ENCODE assay signal across 12 cellular contexts in the genomic region with DNA sequence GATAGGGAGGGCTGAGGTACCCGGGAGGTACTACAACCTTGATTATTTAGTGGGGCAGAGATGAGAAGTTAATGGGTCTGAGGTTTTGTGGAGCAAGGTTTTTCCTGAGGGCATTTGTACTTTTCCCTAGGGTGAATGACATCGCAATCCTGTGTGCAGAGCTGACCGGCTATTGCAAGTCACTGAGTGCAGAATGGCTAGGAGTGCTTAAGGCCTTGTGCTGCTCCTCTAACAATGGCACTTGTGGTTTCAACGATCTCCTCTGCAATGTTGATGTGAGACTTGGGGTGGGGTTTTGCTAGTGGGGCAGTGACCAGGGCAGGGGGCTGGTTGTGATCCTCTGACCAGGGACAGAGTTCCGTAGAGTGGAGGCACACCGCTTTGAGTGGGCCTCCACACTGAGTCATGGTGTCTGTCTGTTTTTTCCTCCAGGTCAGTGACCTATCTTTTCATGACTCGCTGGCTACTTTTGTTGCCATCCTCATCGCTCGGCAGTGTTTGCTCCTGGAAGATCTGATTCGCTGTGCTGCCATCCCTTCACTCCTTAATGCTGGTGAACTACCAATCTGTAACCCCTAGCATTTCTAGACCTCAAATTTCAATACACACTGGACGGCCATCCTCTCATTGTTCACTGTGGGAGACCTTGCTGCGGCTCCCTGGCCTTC. TPM values are rescaled to one million over a fixed set of nuclear protein-coding genes. Genes with fewer than 3 reads are reported as not detected.
DNase-seq lines count a peak whose midpoint lies in the region; ATAC-seq, FAIRE-seq and TF ChIP-seq lines count a peak whose summit lies in the region.
"Had no signal": no experiment of that assay in that cellular context is flagged by ENCODE, and none has a peak within 500 bp of the region (broad histone marks: within the 10 kb centered on the region; RNA-seq: fewer than 3 reads in every experiment).

No MANE protein-coding gene starts in this region.

- no peak for ATAC-seq in CD4-positive, alpha-beta T cell (ENCODE audit: poor library complexity)
- no peak for ATAC-seq in activated naive CD8-positive, alpha-beta T cell treated with anti-CD3 and anti-CD28 coated beads, Interleukin-2, amount 10 ng/mL, durations not matched to agents 7 days and 5 days (ENCODE audit: low read depth)

- no peak overlapping the region for H3K4me3 Mint-ChIP-seq in CD4-positive, alpha-beta T cell
- H3K4me3 Mint-ChIP-seq in activated naive CD8-positive, alpha-beta T cell treated with anti-CD3 and anti-CD28 coated beads, Interleukin-2, amount 10 ng/mL, durations not matched to agents 7 days and 5 days, result no peak overlapping the region
- H3K4me3 Mint-ChIP-seq in endodermal cell, result no peak overlapping the region

- POLR2A ChIA-PET in CD4-positive, alpha-beta T cell (lab: Charles Lee), result interaction anchor here (1.0 to 3.0 kb wide), 8 partner anchors 10 to 28 kb away, joined by 3 to 29 read pairs (median 9); partner anchors contain the start of genes IL2RG and MED12
- POLR2A ChIA-PET in activated naive CD8-positive, alpha-beta T cell treated with anti-CD3 and anti-CD28 coated beads, Interleukin-2, amount 10 ng/mL, durations not matched to agents 7 days and 5 days (lab: Charles Lee), result interaction anchor here (1.0 to 1.9 kb wide), 5 partner anchors 12 to 32 kb away, joined by 3 to 10 read pairs (median 4); partner anchors contain the start of genes FOXO4 and IL2RG

- H3K36me3 Mint-ChIP-seq in CD4-positive, alpha-beta T cell (ENCODE audit: low read depth), result peaks cover 92% of the 10 kb centered on the region
- H3K36me3 Mint-ChIP-seq in activated naive CD8-positive, alpha-beta T cell treated with anti-CD3 and anti-CD28 coated beads, Interleukin-2, amount 10 ng/mL, durations not matched to agents 7 days and 5 days, result peaks cover 32% of the 10 kb centered on the region
- peaks cover 76% of the 10 kb centered on the region for H3K36me3 Mint-ChIP-seq in endodermal cell (ENCODE audit: low read depth)

- H3K36me3 ChIP-seq in SJCRH30 (peaks cover 56% of the 10 kb centered on the region), endodermal cell (ENCODE audit: control insufficient read depth, insufficient read depth, low read length) (peaks cover 37% of the 10 kb centered on the region)

- intact Hi-C loops in CD4-positive, alpha-beta T cell (cut with DNase I, micrococcal nuclease), result loop anchor here in 1 of 2 experiments (2.0 kb wide), 1 partner anchor 157 kb away; no protein-coding TSS in a partner anchor

- H3K27me3 Mint-ChIP-seq in CD4-positive, alpha-beta T cell, result no peaks in the 10 kb centered on the region
- no peaks in the 10 kb centered on the region for H3K27me3 Mint-ChIP-seq in activated naive CD8-positive, alpha-beta T cell treated with anti-CD3 and anti-CD28 coated beads, Interleukin-2, amount 10 ng/mL, durations not matched to agents 7 days and 5 days
- H3K27me3 Mint-ChIP-seq in endodermal cell (ENCODE audit: insufficient read depth), result no peaks in the 10 kb centered on the region

- H3K9me3 ChIP-seq in CD4-positive, alpha-beta T cell (ENCODE audit: control insufficient read depth, low read length), result no peaks in the 10 kb centered on the region
- H3K9me3 ChIP-seq in SJCRH30 (replicated peaks) (no peaks in the 10 kb centered on the region), endodermal cell (ENCODE audit: control insufficient read depth, low read length) (no peaks in the 10 kb centered on the region)
- H3K9me3 ChIP-seq: BLaER1, esophagus squamous epithelium had no signal

- H3K4me3 ChIP-seq in SJCRH30 (no peak overlapping the region), endodermal cell (ENCODE audit: low read length) (no peak overlapping the region)
- H3K4me3 ChIP-seq: BLaER1, esophagus squamous epithelium had no signal

- no peak overlapping the region for H3K9ac ChIP-seq in endodermal cell (ENCODE audit: extremely low read depth, low read length, poor library complexity, severe bottlenecking)
- H3K9ac ChIP-seq: BLaER1 had no signal

- H3K9me3 Mint-ChIP-seq in CD4-positive, alpha-beta T cell, result no peaks in the 10 kb centered on the region
- H3K9me3 Mint-ChIP-seq in activated naive CD8-positive, alpha-beta T cell treated with anti-CD3 and anti-CD28 coated beads, Interleukin-2, amount 10 ng/mL, durations not matched to agents 7 days and 5 days, result no peaks in the 10 kb centered on the region
- peaks cover 75% of the 10 kb centered on the region for H3K9me3 Mint-ChIP-seq in endodermal cell

- H3K4me1 ChIP-seq in SJCRH30, result no peaks in the 10 kb centered on the region
- H3K4me1 ChIP-seq in endodermal cell (ENCODE audit: control insufficient read depth, insufficient read depth, low read length), result no peaks in the 10 kb centered on the region
- H3K4me1 ChIP-seq: BLaER1, esophagus squamous epithelium had no signal

- H3K27ac Mint-ChIP-seq in CD4-positive, alpha-beta T cell, result peak overlapping the region; percentile 38
- peak overlapping the region; percentile 84 for H3K27ac Mint-ChIP-seq in activated naive CD8-positive, alpha-beta T cell treated with anti-CD3 and anti-CD28 coated beads, Interleukin-2, amount 10 ng/mL, durations not matched to agents 7 days and 5 days
- H3K27ac Mint-ChIP-seq in endodermal cell, result no peak overlapping the region

- no peak overlapping the region for H3K27ac ChIP-seq in CD4-positive, alpha-beta T cell (ENCODE audit: low read depth, low read length)
- H3K27ac ChIP-seq in SJCRH30 (no peak overlapping the region), endodermal cell (ENCODE audit: low read depth, low read length) (no peak overlapping the region)
- H3K27ac ChIP-seq: BLaER1, esophagus squamous epithelium had no signal

- H3K27me3 ChIP-seq in CD4-positive, alpha-beta T cell (ENCODE audit: control insufficient read depth, insufficient read depth, low read length), result no peaks in the 10 kb centered on the region
- H3K27me3 ChIP-seq in SJCRH30 (no peaks in the 10 kb centered on the region), endodermal cell (ENCODE audit: control insufficient read depth, insufficient read depth, low read length, poor library complexity, severe bottlenecking) (no peaks in the 10 kb centered on the region)
- H3K27me3 ChIP-seq: esophagus squamous epithelium had no signal

- CTCF ChIA-PET in CD4-positive, alpha-beta T cell (lab: Charles Lee), result interaction anchor here (0.9 to 5.1 kb wide), 5 partner anchors 10 to 158 kb away, joined by 3 to 40 read pairs (median 10); partner anchors contain the start of genes IL2RG and MED12

- peak; percentile 59 for FAIRE-seq in HTR-8/SVneo (lab: Jason Lieb, UNC)

- TF ChIP-seq CTCF in CD4-positive, alpha-beta T cell (IDR thresholded peaks at IDR 0.05), result no peak
- TF ChIP-seq CTCF in endodermal cell (conservative IDR thresholded peaks at IDR 0.05), result no peak

- DNase-seq in CD4-positive, alpha-beta T cell, result no peak
- no peak for DNase-seq in HTR-8/SVneo (ENCODE audit: insufficient read length, low spot score)
- no peak for DNase-seq in activated naive CD8-positive, alpha-beta T cell treated with anti-CD3 and anti-CD28 coated beads, Interleukin-2, amount 10 ng/mL, durations not matched to agents 7 days and 5 days
- DNase-seq in kidney tubule cell (ENCODE audit: low spot score), result peak; percentile 66
- no peak for DNase-seq in SJCRH30
- no peak for DNase-seq in endodermal cell
- no peak for DNase-seq in NK-92 (lab: John Stamatoyannopoulos, UW; ENCODE audit: unreplicated experiment)
- DNase-seq in ecto neural progenitor cell (ENCODE audit: low spot score), result no peak
- DNase-seq: esophagus squamous epithelium, NCI-H1694 treated with DMSO at 0.1 percent for 48 hours had no signal

- 83 to 88% methylated on average over 4 to 12 of the region's 12 CpGs for WGBS in endodermal cell (ENCODE audit: insufficient coverage in 1 of 2, insufficient read length in 1 of 2), 2 experiments

- peaks cover 18% of the 10 kb centered on the region for H3K4me1 Mint-ChIP-seq in CD4-positive, alpha-beta T cell (ENCODE audit: low read depth)
- H3K4me1 Mint-ChIP-seq in activated naive CD8-positive, alpha-beta T cell treated with anti-CD3 and anti-CD28 coated beads, Interleukin-2, amount 10 ng/mL, durations not matched to agents 7 days and 5 days, result peaks cover 10% of the 10 kb centered on the region
- no peaks in the 10 kb centered on the region for H3K4me1 Mint-ChIP-seq in endodermal cell

RNA-seq across cellular contexts. Expression of gene MED12, which starts 9.9 kb away (rescaled TPM):
- 10 to 100 TPM; 44.5 to 55.3 TPM for total RNA-seq in CD4-positive, alpha-beta T cell
- 10 to 100 TPM; 64.7 to 77.1 TPM for total RNA-seq in activated naive CD8-positive, alpha-beta T cell treated with anti-CD3 and anti-CD28 coated beads, Interleukin-2, amount 10 ng/mL, durations not matched to agents 7 days and 5 days
- total RNA-seq in SJCRH30 (2014; rRNA removed; shearing (Covaris generic)), result 39.8 and 44.3 TPM in 2 replicates
- total RNA-seq in endodermal cell, result 10 to 100 TPM; 57.8 to 60.8 TPM
- polyA plus RNA-seq in endodermal cell (2013, experiment 1 of 2), result 43.8 TPM
- 35.5 TPM for polyA plus RNA-seq in endodermal cell (2013, experiment 2 of 2)

RNA-seq across cellular contexts. Expression of gene NLGN3, which starts 16.3 kb away (rescaled TPM):
- total RNA-seq in CD4-positive, alpha-beta T cell, result 1 to 10 TPM; 3.4 to 4.3 TPM
- 1 to 10 TPM; 1.4 to 1.9 TPM for total RNA-seq in activated naive CD8-positive, alpha-beta T cell treated with anti-CD3 and anti-CD28 coated beads, Interleukin-2, amount 10 ng/mL, durations not matched to agents 7 days and 5 days
- total RNA-seq in SJCRH30 (2014; rRNA removed; shearing (Covaris generic)), result 0.58 and 0.95 TPM in 2 replicates
- total RNA-seq in endodermal cell, result 1 to 10 TPM; 1.3 to 3.0 TPM
- polyA plus RNA-seq in endodermal cell (2013, experiment 1 of 2), result 22.8 TPM
- 22.0 TPM for polyA plus RNA-seq in endodermal cell (2013, experiment 2 of 2)

RNA-seq across cellular contexts. Expression of gene IL2RG, which starts 16.9 kb away (rescaled TPM):
- 100 to 1,000 TPM; 213 to 225 TPM for total RNA-seq in CD4-positive, alpha-beta T cell
- total RNA-seq in activated naive CD8-positive, alpha-beta T cell treated with anti-CD3 and anti-CD28 coated beads, Interleukin-2, amount 10 ng/mL, durations not matched to agents 7 days and 5 days, result 100 to 1,000 TPM; 389 to 395 TPM
- 0.10 TPM in 1 of 2 replicates, not detected in the other for total RNA-seq in SJCRH30 (2014; rRNA removed; shearing (Covaris generic))
- not detected for total RNA-seq in endodermal cell
- not detected for polyA plus RNA-seq in endodermal cell (2013, experiment 1 of 2)
- polyA plus RNA-seq in endodermal cell (2013, experiment 2 of 2), result not detected

RNA-seq across cellular contexts. Expression of gene CXorf65, which starts 21.8 kb away (rescaled TPM):
- total RNA-seq in CD4-positive, alpha-beta T cell, result 10 to 100 TPM; 71.9 to 82.3 TPM
- 10 to 100 TPM; 26.7 to 30.6 TPM for total RNA-seq in activated naive CD8-positive, alpha-beta T cell treated with anti-CD3 and anti-CD28 coated beads, Interleukin-2, amount 10 ng/mL, durations not matched to agents 7 days and 5 days
- total RNA-seq in SJCRH30 (2014; rRNA removed; shearing (Covaris generic)), result 0.25 and 0.28 TPM in 2 replicates
- total RNA-seq in endodermal cell, result not detected
- polyA plus RNA-seq in endodermal cell (2013, experiment 1 of 2), result not detected
- polyA plus RNA-seq in endodermal cell (2013, experiment 2 of 2), result not detected
- total RNA-seq: cerebellum, esophagus squamous epithelium had no signal

RNA-seq across cellular contexts. Expression of gene FOXO4, which starts 32.6 kb away (rescaled TPM):
- total RNA-seq in CD4-positive, alpha-beta T cell, result 10 to 100 TPM; 20.9 to 23.8 TPM
- 10 to 100 TPM; 22.1 to 24.9 TPM for total RNA-seq in activated naive CD8-positive, alpha-beta T cell treated with anti-CD3 and anti-CD28 coated beads, Interleukin-2, amount 10 ng/mL, durations not matched to agents 7 days and 5 days
- 10.9 and 11.0 TPM in 2 replicates for total RNA-seq in SJCRH30 (2014; rRNA removed; shearing (Covaris generic))
- total RNA-seq in endodermal cell, result 10 to 100 TPM; 14.6 to 17.5 TPM
- 9.3 TPM for polyA plus RNA-seq in endodermal cell (2013, experiment 1 of 2)
- 9.0 TPM for polyA plus RNA-seq in endodermal cell (2013, experiment 2 of 2)

Comparison
In these comparisons a context has a peak if more than half of its experiments do, and no peak if none do; other contexts are left out.
1. RNA of gene IL2RG, which starts 16.9 kb away (total RNA-seq): 389 to 395 TPM in activated naive CD8-positive, alpha-beta T cell treated with anti-CD3 and anti-CD28 coated beads, Interleukin-2, amount 10 ng/mL, durations not matched to agents 7 days and 5 days and 213 to 225 TPM in CD4-positive, alpha-beta T cell; 0.10 TPM in SJCRH30 and not detected in endodermal cell; every median in the first group is over 100 times any median in the second.